ENCODE assay signal across 15 cellular contexts in the genomic region with DNA sequence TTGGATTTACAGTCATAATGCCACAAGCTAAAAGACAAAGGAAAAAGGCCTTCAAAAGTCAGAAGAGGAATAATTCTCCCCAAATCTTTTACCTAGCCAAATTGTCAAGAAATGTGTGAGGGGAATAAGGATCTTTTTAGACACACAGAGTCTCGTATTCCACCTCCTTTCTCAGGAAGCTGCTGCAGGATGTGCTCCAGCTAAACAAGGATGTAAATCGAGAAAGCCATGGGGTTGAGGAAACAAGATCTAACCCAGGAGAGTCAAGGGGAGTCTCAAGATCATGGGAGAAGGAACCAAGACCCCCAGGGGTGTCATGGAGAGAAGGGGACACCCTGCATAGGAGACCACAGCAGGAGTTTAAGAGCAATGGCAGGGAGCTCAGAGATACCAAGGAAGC.
DNase-seq lines count a peak whose midpoint lies in the region; ATAC-seq and TF ChIP-seq lines count a peak whose summit lies in the region.
"Had no signal": no experiment of that assay in that cellular context is flagged by ENCODE, and none has a peak within 500 bp of the region (broad histone marks: within the 10 kb centered on the region; RNA-seq: fewer than 3 reads in every experiment).

No MANE protein-coding gene starts in this region.

- H3K27me3 ChIP-seq in cardiac muscle cell, result no peaks in the 10 kb centered on the region

- peak overlapping the region; percentile 67 for H3K27ac Mint-ChIP-seq in activated T-helper 1 cell treated with anti-CD3 and anti-CD28 coated beads, Interleukin-12 subunit alpha, Interleukin-12 subunit beta, Interleukin-2, Interleukin-4 antibody, amounts not matched to agents 30 ng/mL and 10 ng/mL and 1 ng/mL, durations not matched to agents 14 hours and 24 hours and 36 hours
- peak overlapping the region; percentile 26 for H3K27ac Mint-ChIP-seq in endothelial cell (ENCODE audit: unreplicated experiment)
- peak overlapping the region; percentile 30 for H3K27ac Mint-ChIP-seq in stimulated activated effector memory CD8-positive, alpha-beta T cell treated with anti-CD3 and anti-CD28 coated beads, Interleukin-12 subunit alpha, Interleukin-12 subunit beta, amount 100 ng/mL, for 72 hours
- H3K27ac Mint-ChIP-seq: CD8-positive, alpha-beta T cell had no signal

- ATAC-seq in Right ventricle myocardium superior (ENCODE audit: poor library complexity) (no peak), left lobe of liver (no peak), GM21360 (IDR thresholded peaks at IDR 0.05; ENCODE audit: unreplicated experiment) (no peak)
- ATAC-seq in stimulated activated effector memory CD8-positive, alpha-beta T cell treated with anti-CD3 and anti-CD28 coated beads, Interleukin-12 subunit alpha, Interleukin-12 subunit beta, amount 100 ng/mL, for 72 hours, result no peak
- ATAC-seq: CD8-positive, alpha-beta T cell had no signal

- peaks cover 11% of the 10 kb centered on the region for H3K36me3 ChIP-seq in cardiac muscle cell

- TF ChIP-seq CTCF in cardiac muscle cell (IDR thresholded peaks at IDR 0.05; ENCODE audit: low read depth, low read length), result no peak
- no peak for TF ChIP-seq CTCF in endothelial cell (IDR thresholded peaks at IDR 0.05; ENCODE audit: unreplicated experiment)

- H3K4me3 ChIP-seq in cardiac muscle cell, result no peak overlapping the region

- H3K4me1 Mint-ChIP-seq in activated T-helper 1 cell treated with anti-CD3 and anti-CD28 coated beads, Interleukin-12 subunit alpha, Interleukin-12 subunit beta, Interleukin-2, Interleukin-4 antibody, amounts not matched to agents 30 ng/mL and 10 ng/mL and 1 ng/mL, durations not matched to agents 14 hours and 24 hours and 36 hours (ENCODE audit: low read depth), result no peaks in the 10 kb centered on the region
- peaks cover 10% of the 10 kb centered on the region for H3K4me1 Mint-ChIP-seq in endothelial cell (ENCODE audit: unreplicated experiment)
- peaks cover 12% of the 10 kb centered on the region for H3K4me1 Mint-ChIP-seq in stimulated activated effector memory CD8-positive, alpha-beta T cell treated with anti-CD3 and anti-CD28 coated beads, Interleukin-12 subunit alpha, Interleukin-12 subunit beta, amount 100 ng/mL, for 72 hours

- peak overlapping the region; percentile 99 for H3K27ac ChIP-seq in cardiac muscle cell
- H3K27ac ChIP-seq: 22Rv1, C4-2B had no signal

- intact Hi-C loops in Right ventricle myocardium superior (cut with DNase I), result no loop called here
- intact Hi-C loops in activated T-helper 1 cell treated with anti-CD3 and anti-CD28 coated beads, Interleukin-12 subunit alpha, Interleukin-12 subunit beta, Interleukin-2, Interleukin-4 antibody, amounts not matched to agents 30 ng/mL and 10 ng/mL and 1 ng/mL, durations not matched to agents 14 hours and 24 hours and 36 hours (cut with micrococcal nuclease), result no loop called here

- H3K36me3 Mint-ChIP-seq in activated T-helper 1 cell treated with anti-CD3 and anti-CD28 coated beads, Interleukin-12 subunit alpha, Interleukin-12 subunit beta, Interleukin-2, Interleukin-4 antibody, amounts not matched to agents 30 ng/mL and 10 ng/mL and 1 ng/mL, durations not matched to agents 14 hours and 24 hours and 36 hours (ENCODE audit: low read depth), result peaks cover 13% of the 10 kb centered on the region
- peaks cover 34% of the 10 kb centered on the region for H3K36me3 Mint-ChIP-seq in endothelial cell (ENCODE audit: low read depth, unreplicated experiment)
- H3K36me3 Mint-ChIP-seq in stimulated activated effector memory CD8-positive, alpha-beta T cell treated with anti-CD3 and anti-CD28 coated beads, Interleukin-12 subunit alpha, Interleukin-12 subunit beta, amount 100 ng/mL, for 72 hours, result peaks cover 26% of the 10 kb centered on the region

- H3K4me3 Mint-ChIP-seq in activated T-helper 1 cell treated with anti-CD3 and anti-CD28 coated beads, Interleukin-12 subunit alpha, Interleukin-12 subunit beta, Interleukin-2, Interleukin-4 antibody, amounts not matched to agents 30 ng/mL and 10 ng/mL and 1 ng/mL, durations not matched to agents 14 hours and 24 hours and 36 hours, result no peak overlapping the region
- H3K4me3 Mint-ChIP-seq in endothelial cell (ENCODE audit: unreplicated experiment), result peak overlapping the region; percentile 75
- no peak overlapping the region for H3K4me3 Mint-ChIP-seq in stimulated activated effector memory CD8-positive, alpha-beta T cell treated with anti-CD3 and anti-CD28 coated beads, Interleukin-12 subunit alpha, Interleukin-12 subunit beta, amount 100 ng/mL, for 72 hours
- H3K4me3 Mint-ChIP-seq: CD8-positive, alpha-beta T cell had no signal

- peaks cover 51% of the 10 kb centered on the region for H3K4me1 ChIP-seq in cardiac muscle cell (ENCODE audit: low read depth)

- H3K27me3 Mint-ChIP-seq in activated T-helper 1 cell treated with anti-CD3 and anti-CD28 coated beads, Interleukin-12 subunit alpha, Interleukin-12 subunit beta, Interleukin-2, Interleukin-4 antibody, amounts not matched to agents 30 ng/mL and 10 ng/mL and 1 ng/mL, durations not matched to agents 14 hours and 24 hours and 36 hours (ENCODE audit: insufficient read depth), result no peaks in the 10 kb centered on the region
- peaks cover 4% of the 10 kb centered on the region for H3K27me3 Mint-ChIP-seq in endothelial cell (ENCODE audit: unreplicated experiment)

- DNase-seq in cardiac muscle cell (ENCODE audit: low read depth in 1 of 2, low spot score in 1 of 2) (no peak), Right ventricle myocardium superior (no peak), endothelial cell (ENCODE audit: low spot score) (no peak), NCI-H2029 treated with DMSO at 0.1 percent for 48 hours (lab: John Stamatoyannopoulos, UW) (no peak), left lobe of liver (ENCODE audit: low spot score) (no peak)
- no peak for DNase-seq in activated T-helper 1 cell treated with anti-CD3 and anti-CD28 coated beads, Interleukin-12 subunit alpha, Interleukin-12 subunit beta, Interleukin-2, Interleukin-4 antibody, amounts not matched to agents 30 ng/mL and 10 ng/mL and 1 ng/mL, durations not matched to agents 14 hours and 24 hours and 36 hours (ENCODE audit: low spot score)
- DNase-seq in stimulated activated effector memory CD8-positive, alpha-beta T cell treated with anti-CD3 and anti-CD28 coated beads, Interleukin-12 subunit alpha, Interleukin-12 subunit beta, amount 100 ng/mL, for 72 hours (ENCODE audit: low spot score in 2 of 2), result no peak
- DNase-seq: CD8-positive, alpha-beta T cell; COR-L47; DMS53; GF-D8; H7 had no signal

- no peaks in the 10 kb centered on the region for H3K9me3 ChIP-seq in cardiac muscle cell (ENCODE audit: low read depth)

- no peaks in the 10 kb centered on the region for H3K9me3 Mint-ChIP-seq in activated T-helper 1 cell treated with anti-CD3 and anti-CD28 coated beads, Interleukin-12 subunit alpha, Interleukin-12 subunit beta, Interleukin-2, Interleukin-4 antibody, amounts not matched to agents 30 ng/mL and 10 ng/mL and 1 ng/mL, durations not matched to agents 14 hours and 24 hours and 36 hours
- peaks cover 5% of the 10 kb centered on the region for H3K9me3 Mint-ChIP-seq in endothelial cell (ENCODE audit: unreplicated experiment)
- peaks cover 4% of the 10 kb centered on the region for H3K9me3 Mint-ChIP-seq in stimulated activated effector memory CD8-positive, alpha-beta T cell treated with anti-CD3 and anti-CD28 coated beads, Interleukin-12 subunit alpha, Interleukin-12 subunit beta, amount 100 ng/mL, for 72 hours
- H3K9me3 Mint-ChIP-seq: CD8-positive, alpha-beta T cell had no signal
